ENCODE assay signal across 8 cellular contexts in genomic region chr7:92809397-92810241, GRCh38. TPM values are rescaled to one million over a fixed set of nuclear protein-coding genes. Genes with fewer than 3 reads are reported as not detected.
DNase-seq lines count a peak whose midpoint lies in the region; ATAC-seq lines count a peak whose summit lies in the region.

No MANE protein-coding gene starts in this region.

- intact Hi-C loops in Right ventricle myocardium superior (cut with DNase I): no loop called here

- peaks cover 71% of the 10 kb centered on the region for H3K4me1 Mint-ChIP-seq in activated naive CD4-positive, alpha-beta T cell treated with anti-CD3 and anti-CD28 coated beads, Interleukin-2, amount 10 ng/mL, durations not matched to agents 7 days and 5 days

- peak overlapping the region; percentile 87 for H3K27ac Mint-ChIP-seq in activated naive CD4-positive, alpha-beta T cell treated with anti-CD3 and anti-CD28 coated beads, Interleukin-2, amount 10 ng/mL, durations not matched to agents 7 days and 5 days

- peak overlapping the region; percentile 35 for H3K4me3 Mint-ChIP-seq in activated naive CD4-positive, alpha-beta T cell treated with anti-CD3 and anti-CD28 coated beads, Interleukin-2, amount 10 ng/mL, durations not matched to agents 7 days and 5 days

- ATAC-seq in GM19395 (IDR thresholded peaks at IDR 0.05; ENCODE audit: unreplicated experiment): peak; percentile 86
- ATAC-seq in HG03432 (IDR thresholded peaks at IDR 0.05; ENCODE audit: unreplicated experiment): peak; percentile 80
- ATAC-seq in Right ventricle myocardium superior (ENCODE audit: poor library complexity): peak; percentile 90

- CTCF ChIA-PET in activated naive CD4-positive, alpha-beta T cell treated with anti-CD3 and anti-CD28 coated beads, Interleukin-2, amount 10 ng/mL, durations not matched to agents 7 days and 5 days (lab: Charles Lee): interaction anchor here (0.9 kb wide), 1 partner anchor 23 kb away, joined by 3 read pairs; no protein-coding TSS in a partner anchor

- peaks cover 50% of the 10 kb centered on the region for H3K36me3 Mint-ChIP-seq in activated naive CD4-positive, alpha-beta T cell treated with anti-CD3 and anti-CD28 coated beads, Interleukin-2, amount 10 ng/mL, durations not matched to agents 7 days and 5 days

- no peaks in the 10 kb centered on the region for H3K9me3 Mint-ChIP-seq in activated naive CD4-positive, alpha-beta T cell treated with anti-CD3 and anti-CD28 coated beads, Interleukin-2, amount 10 ng/mL, durations not matched to agents 7 days and 5 days

- in situ Hi-C loops in Caki2 (cut with HindIII; ENCODE audit: low pct_unique_long_range_greater_than_20kb, low sequenced_read_pairs): no loop called here

- H3K27me3 Mint-ChIP-seq in activated naive CD4-positive, alpha-beta T cell treated with anti-CD3 and anti-CD28 coated beads, Interleukin-2, amount 10 ng/mL, durations not matched to agents 7 days and 5 days: no peaks in the 10 kb centered on the region

- DNase-seq in Caki2 (ENCODE audit: low read depth) (peak; percentile 81), OCI-M1 (lab: John Stamatoyannopoulos, UW) (peak; percentile 100), Right ventricle myocardium superior (peak; percentile 44), renal cortical epithelial cell (ENCODE audit: low read depth) (peak; percentile 95), NCI-H1092 (lab: John Stamatoyannopoulos, UW) (no peak)
- peak; percentile 70 for DNase-seq in activated naive CD4-positive, alpha-beta T cell treated with anti-CD3 and anti-CD28 coated beads, Interleukin-2, amount 10 ng/mL, durations not matched to agents 7 days and 5 days

RNA-seq across cellular contexts. Expression of gene CDK6, which starts 26.8 kb away (rescaled TPM):
- 28.6 and 34.8 TPM in 2 replicates for total RNA-seq in Caki2 (2014; rRNA removed; shearing (Covaris generic); ENCODE audit: low replicate concordance)
- 22.3 TPM for total RNA-seq in Right ventricle myocardium superior
- 138 and 189 TPM in 2 replicates for total RNA-seq in renal cortical epithelial cell
